13 cellular contexts compared by ENCODE assay signal in the genomic region with DNA sequence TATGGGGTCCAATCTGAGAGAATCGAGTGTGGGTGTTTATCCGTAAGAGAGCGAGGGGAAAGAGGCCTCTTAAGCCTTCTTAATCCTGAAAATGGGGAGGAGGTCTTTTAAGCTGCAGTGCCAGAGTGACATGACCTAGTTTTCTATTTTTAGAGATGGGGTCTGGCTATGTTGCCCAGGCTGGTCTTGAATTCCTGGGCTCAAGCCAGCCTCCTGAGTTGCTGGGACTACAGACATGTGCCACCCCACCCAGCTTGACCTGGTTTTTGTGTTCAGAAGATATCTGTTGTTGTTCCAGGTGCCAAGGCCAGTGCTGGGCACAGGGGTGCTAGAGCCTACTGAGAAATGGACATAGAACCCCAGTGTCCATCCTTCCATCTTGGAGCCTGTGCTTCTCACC. TPM values are rescaled to one million over a fixed set of nuclear protein-coding genes. Genes with fewer than 3 reads are reported as not detected.
DNase-seq lines count a peak whose midpoint lies in the region; ATAC-seq and TF ChIP-seq lines count a peak whose summit lies in the region.
"Had no signal": no experiment of that assay in that cellular context is flagged by ENCODE, and none has a peak within 500 bp of the region (broad histone marks: within the 10 kb centered on the region; RNA-seq: fewer than 3 reads in every experiment).

No MANE protein-coding gene starts in this region.

- H3K9ac ChIP-seq in Loucy (ENCODE audit: low read depth, low read length, poor library complexity, severe bottlenecking) (no peak overlapping the region), neural progenitor cell (no peak overlapping the region)

- no peaks in the 10 kb centered on the region for H3K9me3 ChIP-seq in CD4-positive, alpha-beta memory T cell (ENCODE audit: control insufficient read depth in 1 of 2, low read length in 2 of 2)
- H3K9me3 ChIP-seq in Loucy (ENCODE audit: insufficient read depth, low read depth, low read length), result no peaks in the 10 kb centered on the region
- H3K9me3 ChIP-seq in neural progenitor cell (ENCODE audit: low read depth), result no peaks in the 10 kb centered on the region
- H3K9me3 ChIP-seq: uterus had no signal

- H3K9me3 Mint-ChIP-seq in CD4-positive, alpha-beta memory T cell, result no peaks in the 10 kb centered on the region
- no peaks in the 10 kb centered on the region for H3K9me3 Mint-ChIP-seq in chondrocyte (ENCODE audit: low read depth)
- no peaks in the 10 kb centered on the region for H3K9me3 Mint-ChIP-seq in neural progenitor cell

- DNase-seq in CD4-positive, alpha-beta memory T cell, result no peak
- DNase-seq in chondrocyte (ENCODE audit: low spot score), result no peak
- no peak for DNase-seq in neural progenitor cell (ENCODE audit: low spot score)
- no peak for DNase-seq in NCI-H1105 treated with DMSO at 0.1 percent for 48 hours (lab: John Stamatoyannopoulos, UW)
- no peak for DNase-seq in activated CD4-positive, CD25-positive, alpha-beta regulatory T cell (lab: John Stamatoyannopoulos, UW)
- DNase-seq: DMS79 treated with DMSO at 0.1 percent for 48 hours, NCI-H2029 treated with DMSO at 0.1 percent for 48 hours, uterus had no signal

- peaks cover 24% of the 10 kb centered on the region for H3K4me1 ChIP-seq in CD4-positive, alpha-beta memory T cell (ENCODE audit: insufficient read depth, low read length)
- H3K4me1 ChIP-seq in Loucy (ENCODE audit: insufficient read depth, low read length, poor library complexity, severe bottlenecking), result peaks cover 8% of the 10 kb centered on the region
- H3K4me1 ChIP-seq in neural progenitor cell, result peaks cover 5% of the 10 kb centered on the region

- ATAC-seq in HG03571 (IDR thresholded peaks at IDR 0.05; ENCODE audit: unreplicated experiment) (no peak), GM21529 (IDR thresholded peaks at IDR 0.05; ENCODE audit: unreplicated experiment) (no peak)

- peaks cover 0 to 19% of the 10 kb centered on the region in 2 donors for H3K36me3 Mint-ChIP-seq in CD4-positive, alpha-beta memory T cell
- H3K36me3 Mint-ChIP-seq in chondrocyte (ENCODE audit: low read depth) (peaks cover 12% of the 10 kb centered on the region), neural progenitor cell (peaks cover 12% of the 10 kb centered on the region)

- H4K20me1 ChIP-seq in Loucy (ENCODE audit: insufficient read depth, low read length, poor library complexity, severe bottlenecking) (no peaks in the 10 kb centered on the region), neural progenitor cell (ENCODE audit: low read depth) (no peaks in the 10 kb centered on the region)

- peaks cover 4% of the 10 kb centered on the region for H3K36me3 ChIP-seq in CD4-positive, alpha-beta memory T cell (ENCODE audit: insufficient read depth, low read length)
- H3K36me3 ChIP-seq in Loucy (ENCODE audit: insufficient read depth, low read length), result no peaks in the 10 kb centered on the region
- H3K36me3 ChIP-seq in neural progenitor cell, result no peaks in the 10 kb centered on the region
- H3K36me3 ChIP-seq: uterus had no signal

- no peaks in the 10 kb centered on the region for H3K9me2 ChIP-seq in Loucy (replicated peaks; ENCODE audit: low read depth, low read length)

- H2AFZ ChIP-seq in Loucy (ENCODE audit: low read length) (no peak overlapping the region), neural progenitor cell (replicated peaks) (no peak overlapping the region)

- peak overlapping the region in 7 of 8 donors; percentile 4 to 92 (median 78) for H3K4me3 Mint-ChIP-seq in CD4-positive, alpha-beta memory T cell
- H3K4me3 Mint-ChIP-seq in chondrocyte (ENCODE audit: unreplicated experiment) (peak overlapping the region; percentile 80), neural progenitor cell (peak overlapping the region; percentile 78)

- no peaks in the 10 kb centered on the region for H3K27me3 ChIP-seq in CD4-positive, alpha-beta memory T cell (ENCODE audit: insufficient read depth, low read length)
- H3K27me3 ChIP-seq in Loucy (ENCODE audit: insufficient read depth, low read length, poor library complexity, severe bottlenecking) (no peaks in the 10 kb centered on the region), neural progenitor cell (no peaks in the 10 kb centered on the region)
- H3K27me3 ChIP-seq: uterus had no signal

- peak overlapping the region; percentile 96 for H3K4me2 ChIP-seq in Loucy (ENCODE audit: low read depth, low read length, poor library complexity, severe bottlenecking)
- H3K4me2 ChIP-seq in neural progenitor cell, result no peak overlapping the region

- CTCF ChIA-PET in CD4-positive, alpha-beta memory T cell (lab: Charles Lee; ENCODE audit: partially characterized antibody), result interaction anchor here (0.7 to 7.3 kb wide), 5 partner anchors 11 to 78 kb away, joined by 3 to 47 read pairs (median 21); a partner anchor contains a TSS

- intact Hi-C loops in CD4-positive, alpha-beta memory T cell (cut with micrococcal nuclease), result no loop called here

- POLR2A ChIA-PET in CD4-positive, alpha-beta memory T cell (lab: Charles Lee; ENCODE audit: partially characterized antibody), result interaction anchor here (0.7 to 8.6 kb wide), 10 partner anchors 13 to 135 kb away, joined by 3 to 233 read pairs (median 16); a partner anchor contains a TSS

- H3K27ac ChIP-seq in CD4-positive, alpha-beta memory T cell (ENCODE audit: low read depth, low read length), result peak overlapping the region; percentile 100
- no peak overlapping the region for H3K27ac ChIP-seq in neural progenitor cell

- H3K27me3 Mint-ChIP-seq in CD4-positive, alpha-beta memory T cell, result no peaks in the 10 kb centered on the region
- no peaks in the 10 kb centered on the region for H3K27me3 Mint-ChIP-seq in chondrocyte (ENCODE audit: low read depth)
- peaks cover 11% of the 10 kb centered on the region for H3K27me3 Mint-ChIP-seq in neural progenitor cell (ENCODE audit: insufficient read depth, low read depth)

- H3K79me2 ChIP-seq in Loucy (ENCODE audit: insufficient read depth, low read length) (peaks cover 10% of the 10 kb centered on the region; the same call in 1 of the 2 replicates), neural progenitor cell (ENCODE audit: low read depth) (peaks cover 3% of the 10 kb centered on the region)

- peaks cover 12 to 44% (median 24%) of the 10 kb centered on the region in 4 donors for H3K4me1 Mint-ChIP-seq in CD4-positive, alpha-beta memory T cell
- peaks cover 26% of the 10 kb centered on the region for H3K4me1 Mint-ChIP-seq in chondrocyte (ENCODE audit: low read depth)
- H3K4me1 Mint-ChIP-seq in neural progenitor cell, result peaks cover 16% of the 10 kb centered on the region

- no peak overlapping the region for H3K4me3 ChIP-seq in CD4-positive, alpha-beta memory T cell (ENCODE audit: low read length in 2 of 2)
- H3K4me3 ChIP-seq in Loucy (ENCODE audit: low read length, poor library complexity, severe bottlenecking) (no peak overlapping the region), neural progenitor cell (no peak overlapping the region)

- peak overlapping the region in 6 of 7 donors; percentile 80 to 99 (median 97) for H3K27ac Mint-ChIP-seq in CD4-positive, alpha-beta memory T cell
- peak overlapping the region; percentile 12 for H3K27ac Mint-ChIP-seq in chondrocyte (ENCODE audit: unreplicated experiment)
- no peak overlapping the region for H3K27ac Mint-ChIP-seq in neural progenitor cell

- H3F3A ChIP-seq in Loucy (ENCODE audit: low read depth) (no peaks in the 10 kb centered on the region), neural progenitor cell (ENCODE audit: low read depth) (peaks cover 4% of the 10 kb centered on the region)

- no peak for TF ChIP-seq CTCF in Loucy (conservative IDR thresholded peaks at IDR 0.05; ENCODE audit: low read length)
- TF ChIP-seq CTCF in chondrocyte (IDR thresholded peaks at IDR 0.05), result no peak
- TF ChIP-seq CTCF in neural progenitor cell (IDR thresholded peaks at IDR 0.05), result no peak

RNA-seq across cellular contexts. Expression of a gene that starts 1.4 kb away (rescaled TPM):
- total RNA-seq in CD4-positive, alpha-beta memory T cell, result 10 to 100 TPM; 23.1 to 26.2 TPM
- 10 to 100 TPM; 48.2 to 70.1 TPM for polyA plus RNA-seq in CD4-positive, alpha-beta memory T cell
- 55.5 to 58.8 TPM (median 56.8 TPM) in 3 replicates for total RNA-seq in chondrocyte
- total RNA-seq in neural progenitor cell (ENCODE audit: low replicate concordance), result 19.0 and 49.6 TPM in 2 replicates

RNA-seq across cellular contexts. Expression of a gene that starts 2.6 kb away (rescaled TPM):
- total RNA-seq in CD4-positive, alpha-beta memory T cell, result 10 to 100 TPM; 30.6 to 34.7 TPM
- polyA plus RNA-seq in CD4-positive, alpha-beta memory T cell, result 10 to 100 TPM in 1 of 2 donors, 1 to 10 TPM in 1; 6.8 to 11.2 TPM
- total RNA-seq in chondrocyte (57.8 to 64.8 TPM (median 59.2 TPM) in 3 replicates), neural progenitor cell (ENCODE audit: low replicate concordance) (4.9 and 30.8 TPM in 2 replicates)

RNA-seq across cellular contexts. Expression of a gene that starts 8.0 kb away (rescaled TPM):
- not detected for total RNA-seq in CD4-positive, alpha-beta memory T cell
- not detected for polyA plus RNA-seq in CD4-positive, alpha-beta memory T cell
- total RNA-seq in chondrocyte (0.22 to 0.39 TPM in 2 of 3 replicates, not detected in the other), neural progenitor cell (ENCODE audit: low replicate concordance) (0.19 TPM in 1 of 2 replicates, not detected in the other)
- total RNA-seq: mononuclear cell had no signal

RNA-seq across cellular contexts. Expression of a gene that starts 17.1 kb away (rescaled TPM):
- total RNA-seq in CD4-positive, alpha-beta memory T cell, result not detected
- not detected for polyA plus RNA-seq in CD4-positive, alpha-beta memory T cell
- 0.92 to 1.0 TPM in 2 of 3 replicates, not detected in the other for total RNA-seq in chondrocyte
- 0.22 TPM in 1 of 2 replicates, not detected in the other for total RNA-seq in neural progenitor cell (ENCODE audit: low replicate concordance)
- total RNA-seq: cerebellum, mononuclear cell, uterus had no signal

RNA-seq across cellular contexts. Expression of a gene that starts 22.2 kb away (rescaled TPM):
- total RNA-seq in CD4-positive, alpha-beta memory T cell, result 10 to 100 TPM; 29.5 to 31.9 TPM
- polyA plus RNA-seq in CD4-positive, alpha-beta memory T cell, result 10 to 100 TPM in 1 of 2 donors, 1 to 10 TPM in 1; 4.4 to 12.4 TPM
- 25.6 to 30.7 TPM (median 29.6 TPM) in 3 replicates for total RNA-seq in chondrocyte
- 5.5 and 22.0 TPM in 2 replicates for total RNA-seq in neural progenitor cell (ENCODE audit: low replicate concordance)
